Comparison of ENCODE assay signal across 1 cellular context in the genomic region with DNA sequence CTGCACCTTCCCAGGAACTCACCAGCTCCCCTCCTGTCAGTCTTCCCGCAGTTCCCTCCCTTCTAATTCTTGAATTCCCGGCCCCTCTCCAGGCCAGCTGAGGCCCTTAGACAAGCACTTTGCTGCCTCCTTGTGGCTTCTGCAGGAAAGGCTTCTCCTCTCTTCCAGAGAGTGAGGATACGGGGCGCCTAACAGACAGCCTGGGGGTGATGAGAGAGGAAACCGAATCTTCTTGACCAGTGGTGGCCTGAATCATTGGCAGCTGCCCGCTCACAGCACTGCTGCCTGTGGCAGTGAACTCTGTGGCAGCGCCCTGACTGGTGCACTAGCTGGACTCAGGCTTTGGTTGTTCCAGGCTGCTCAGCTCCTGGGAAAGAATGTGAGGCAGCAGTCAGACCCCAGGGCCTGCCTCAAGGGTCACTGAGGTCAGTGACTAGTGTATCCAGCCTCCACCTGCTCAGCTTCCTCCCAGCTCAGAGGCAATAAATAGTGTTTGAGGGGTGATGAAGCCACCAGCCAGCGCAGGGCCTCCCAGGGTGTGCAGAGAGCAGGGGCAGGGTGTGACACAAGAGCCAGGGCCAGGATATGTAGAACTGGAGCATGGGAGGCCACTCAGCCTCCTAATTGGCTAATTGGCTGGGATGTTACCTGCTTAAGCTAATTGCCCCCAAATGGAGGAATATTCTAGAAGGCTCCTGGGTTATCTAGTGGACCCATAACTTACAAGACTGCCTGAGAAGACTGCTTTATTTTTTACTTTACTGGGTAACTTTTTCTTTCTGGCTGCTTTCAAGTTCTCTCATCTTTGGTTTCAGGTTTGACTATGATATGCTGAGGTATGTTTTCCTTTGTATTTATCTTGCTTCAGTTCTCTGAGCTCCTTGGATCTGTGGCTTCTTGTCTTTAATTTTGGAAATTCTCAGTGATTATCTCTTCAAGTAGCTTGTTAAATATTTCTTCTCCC.
TF ChIP-seq lines count a peak whose summit lies in the region.

No MANE protein-coding gene starts in this region.

TF ChIP-seq in endothelial cell of umbilical vein, 7 proteins besides CTCF, POLR2A, EP300 and RAD21:
- no peak for TF ChIP-seq MYC (IDR thresholded peaks at IDR 0.05; ENCODE audit: low read depth, low read length)
- TF ChIP-seq JUN (IDR thresholded peaks at IDR 0.05; ENCODE audit: borderline replicate concordance, insufficient read depth, insufficient read length, low read depth) = no peak
- TF ChIP-seq, protein P1, sequence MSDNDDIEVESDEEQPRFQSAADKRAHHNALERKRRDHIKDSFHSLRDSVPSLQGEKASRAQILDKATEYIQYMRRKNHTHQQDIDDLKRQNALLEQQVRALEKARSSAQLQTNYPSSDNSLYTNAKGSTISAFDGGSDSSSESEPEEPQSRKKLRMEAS (IDR thresholded peaks at IDR 0.05; ENCODE audit: insufficient read depth, insufficient read length) = no peak
- TF ChIP-seq POLR2AphosphoS5 (IDR thresholded peaks at IDR 0.05; ENCODE audit: insufficient read depth, low read depth, low read length) = no peak
- TF ChIP-seq EZH2 (IDR thresholded peaks at IDR 0.05; ENCODE audit: borderline replicate concordance, low read depth, low read length, severe bottlenecking) = no peak
- no peak for TF ChIP-seq FOS (IDR thresholded peaks at IDR 0.05; ENCODE audit: borderline replicate concordance, insufficient read depth, low read length)
- TF ChIP-seq GATA2 (IDR thresholded peaks at IDR 0.05; ENCODE audit: insufficient read depth, insufficient read length, low read depth, low read length) = no peak
